18 cellular contexts compared by ENCODE assay signal in genomic region chr14:93003945-93004698, GRCh38.
DNase-seq lines count a peak whose midpoint lies in the region; ATAC-seq, FAIRE-seq and TF ChIP-seq lines count a peak whose summit lies in the region.
"Had no signal": no experiment of that assay in that cellular context is flagged by ENCODE, and none has a peak within 500 bp of the region (broad histone marks: within the 10 kb centered on the region; RNA-seq: fewer than 3 reads in every experiment).

No MANE protein-coding gene starts in this region.

- H3K4me1 Mint-ChIP-seq in mesothelial cell of epicardium: peaks cover 16% of the 10 kb centered on the region

- peaks cover 8% of the 10 kb centered on the region for H3K4me1 ChIP-seq in GM12878 (ENCODE audit: control insufficient read depth, insufficient read depth, low read length)
- peaks cover 16 to 56% (median 50%) of the 10 kb centered on the region in 4 donors for H3K4me1 ChIP-seq in tibial artery
- H3K4me1 ChIP-seq in SJCRH30: peaks cover 31% of the 10 kb centered on the region

- BruUV-seq in GM12878 (replicated peaks; lab: Mats Ljungman, UMichigan): no TSS peak

- DNase-seq in Right ventricle myocardium superior (peak; percentile 35), cardiac septum (ENCODE audit: low spot score) (no peak), GM12878 (ENCODE audit: low read depth, low spot score) (no peak), mesothelial cell of epicardium (ENCODE audit: low spot score in 2 of 2, unreplicated experiment in 2 of 2) (no peak), tibial artery (no peak), SJCRH30 (no peak), cerebellum (ENCODE audit: low spot score) (no peak), NCI-H82 (lab: John Stamatoyannopoulos, UW) (no peak)
- DNase-seq: activated CD8-positive, alpha-beta memory T cell treated with anti-CD3 and anti-CD28 coated beads, Interleukin-2, amount 50 U/mL, for 4 hours; activated naive CD4-positive, alpha-beta T cell; NCI-H1694; stimulated activated CD4-positive, alpha-beta T cell treated with anti-CD3 and anti-CD28 coated beads, Interleukin-4, amount 100 ng/mL, for 1 hour; stimulated activated CD8-positive, alpha-beta memory T cell treated with anti-CD3 and anti-CD28 coated beads, Interleukin-4, amount 100 ng/mL, for 48 hours; upper lobe of right lung had no signal

- H3K36me3 Mint-ChIP-seq in mesothelial cell of epicardium: no peaks in the 10 kb centered on the region

- intact Hi-C loops in Right ventricle myocardium superior (cut with DNase I): no loop called here
- intact Hi-C loops in cardiac septum (cut with DNase I): no loop called here
- intact Hi-C loops in GM12878 (cut with micrococcal nuclease; ENCODE audit: unreplicated experiment): no loop called here
- intact Hi-C loops in tibial artery (cut with DNase I; ENCODE audit: low total_unique reads): no loop called here

- in situ Hi-C loops in GM12878 (cut with MboI): no loop called here

- no peaks in the 10 kb centered on the region for H3K9me3 ChIP-seq in GM12878 (replicated peaks; ENCODE audit: control insufficient read depth, insufficient read depth, low read length)
- no peaks in the 10 kb centered on the region for H3K9me3 ChIP-seq in tibial artery
- H3K9me3 ChIP-seq in SJCRH30 (replicated peaks): no peaks in the 10 kb centered on the region
- H3K9me3 ChIP-seq: upper lobe of right lung had no signal

- H3K27me3 ChIP-seq in GM12878 (replicated peaks in 1 of 2; ENCODE audit: control insufficient read depth in 2 of 2, insufficient read depth in 2 of 2, low read length in 1 of 2) (no peaks in the 10 kb centered on the region), tibial artery (no peaks in the 10 kb centered on the region), SJCRH30 (no peaks in the 10 kb centered on the region)
- H3K27me3 ChIP-seq: upper lobe of right lung had no signal

- FAIRE-seq in GM12878 (lab: Jason Lieb, UNC): no peak
- FAIRE-seq: A204.1, bronchial epithelial cell, endometrium had no signal

- H3K9me3 Mint-ChIP-seq in mesothelial cell of epicardium: no peaks in the 10 kb centered on the region

- no peaks in the 10 kb centered on the region for H4K20me1 ChIP-seq in GM12878 (ENCODE audit: control insufficient read depth, insufficient read depth)

- POLR2A ChIA-PET in GM12878 (lab: Charles Lee): interaction anchor here (0.5 kb wide), 1 partner anchor 469 kb away, joined by 4 read pairs; no protein-coding TSS in a partner anchor

- ATAC-seq in Right ventricle myocardium superior (ENCODE audit: poor library complexity) (no peak), GM12878 (no peak)
- ATAC-seq: activated CD4-positive, CD25-positive, alpha-beta regulatory T cell treated with anti-CD3 and anti-CD28 coated beads, Interleukin-2, amount 50 U/mL, for 24 hours; upper lobe of right lung had no signal

- 89% methylated on average over 18 of the region's 18 CpGs for WGBS in GM12878 (ENCODE audit: insufficient coverage, insufficient replicate concordance, low lambda C conversion rate, missing lambda C conversion rate)

- H3K4me3 ChIP-seq in GM12878 (no peak overlapping the region), tibial artery (no peak overlapping the region), SJCRH30 (no peak overlapping the region)
- H3K4me3 ChIP-seq: upper lobe of right lung had no signal

- H3K27me3 Mint-ChIP-seq in mesothelial cell of epicardium (ENCODE audit: low read depth): no peaks in the 10 kb centered on the region

- TF ChIP-seq CTCF in GM12878 (IDR thresholded peaks at IDR 0.05 in 2 of 3, conservative IDR thresholded peaks at IDR 0.05 in 1 of 3; ENCODE audit: control insufficient read depth in 2 of 3, extremely low read depth in 1 of 3, insufficient read depth in 1 of 3, low read depth in 3 of 3, low read length in 3 of 3): no peak
- no peak for TF ChIP-seq CTCF in mesothelial cell of epicardium (IDR thresholded peaks at IDR 0.05; ENCODE audit: unreplicated experiment)
- no peak for TF ChIP-seq CTCF in tibial artery (IDR thresholded peaks at IDR 0.05)

- no peak overlapping the region for H3K4me2 ChIP-seq in GM12878 (ENCODE audit: control insufficient read depth, insufficient read depth)

- no peak overlapping the region for H3K9ac ChIP-seq in GM12878 (ENCODE audit: control insufficient read depth, insufficient read depth, low read length)

- no peak overlapping the region for H3K4me3 Mint-ChIP-seq in mesothelial cell of epicardium

- RAD21 ChIA-PET in GM12878 (lab: Charles Lee; ENCODE audit: unreplicated experiment): interaction anchor here (1.4 kb wide), 1 partner anchor 109 kb away, joined by 3 read pairs; no protein-coding TSS in a partner anchor

- H3K27ac ChIP-seq in GM12878 (ENCODE audit: control insufficient read depth, insufficient read depth): no peak overlapping the region
- H3K27ac ChIP-seq in tibial artery: peak overlapping the region; percentile 62 to 66
- no peak overlapping the region for H3K27ac ChIP-seq in SJCRH30
- H3K27ac ChIP-seq: upper lobe of right lung had no signal

- no peak for TF ChIP-seq RAD21 in GM12878 (IDR thresholded peaks at IDR 0.05; ENCODE audit: insufficient read depth, low read depth, low read length)

- SMC1A ChIA-PET in GM12878 (lab: Charles Lee; ENCODE audit: uncharacterized antibody, unreplicated experiment): interaction anchor here (1.5 kb wide), 1 partner anchor 28 kb away, joined by 3 read pairs; no protein-coding TSS in a partner anchor

- H3K36me3 ChIP-seq in GM12878 (ENCODE audit: control insufficient read depth in 2 of 2, insufficient read depth in 2 of 2, low read length in 1 of 2): peaks cover 0 to 24% of the 10 kb centered on the region in 2 experiments; a peak in 3 of 4 replicates
- H3K36me3 ChIP-seq in tibial artery: peaks cover 0 to 5% (median 4%) of the 10 kb centered on the region in 3 donors
- H3K36me3 ChIP-seq in SJCRH30: no peaks in the 10 kb centered on the region
- H3K36me3 ChIP-seq: upper lobe of right lung had no signal

- no peaks in the 10 kb centered on the region for H3K79me2 ChIP-seq in GM12878 (ENCODE audit: control insufficient read depth, insufficient read depth, low read length)

- H2AFZ ChIP-seq in GM12878 (ENCODE audit: control insufficient read depth, low read depth, low read length): no peak overlapping the region

- no peak for TF ChIP-seq EP300 in GM12878 (IDR thresholded peaks at IDR 0.05; ENCODE audit: borderline replicate concordance in 1 of 2, control insufficient read depth in 1 of 2, low read depth in 2 of 2, low read length in 2 of 2)

- TF ChIP-seq POLR2A in GM12878 (IDR thresholded peaks at IDR 0.05; ENCODE audit: low read depth, low read length): no peak

- peak overlapping the region; percentile 0 for H3K27ac Mint-ChIP-seq in mesothelial cell of epicardium

- CTCF ChIA-PET in GM12878 (lab: Yijun Ruan, JAX): interaction anchor here (1.2 kb wide), 1 partner anchor 19 kb away, joined by 5 read pairs; no protein-coding TSS in a partner anchor

TF ChIP-seq in GM12878, 131 proteins besides CTCF, POLR2A, EP300 and RAD21:
- TF ChIP-seq MEF2B (IDR thresholded peaks at IDR 0.05; ENCODE audit: partially characterized antibody, poor library complexity, severe bottlenecking): no peak
- TF ChIP-seq ZBTB11 (CRISPR knock-in tag; IDR thresholded peaks at IDR 0.05): no peak
- peak; percentile 41 for TF ChIP-seq BCL3 (IDR thresholded peaks at IDR 0.05; ENCODE audit: borderline replicate concordance, insufficient read depth, low read depth, low read length, poor library complexity, severe bottlenecking)
- no peak for TF ChIP-seq RCOR1 (conservative IDR thresholded peaks at IDR 0.05; ENCODE audit: low read depth, low read length)
- no peak for TF ChIP-seq MXI1 (IDR thresholded peaks at IDR 0.05; ENCODE audit: low read depth, low read length)

Comparison
In these comparisons a context has a peak if more than half of its experiments do, and no peak if none do; other contexts are left out.
1. H3K27ac ChIP-seq: peak in tibial artery (2 of 2); none in GM12878 (single experiment) and SJCRH30 (single experiment).